ENCODE assay signal across 21 cellular contexts in the genomic region with DNA sequence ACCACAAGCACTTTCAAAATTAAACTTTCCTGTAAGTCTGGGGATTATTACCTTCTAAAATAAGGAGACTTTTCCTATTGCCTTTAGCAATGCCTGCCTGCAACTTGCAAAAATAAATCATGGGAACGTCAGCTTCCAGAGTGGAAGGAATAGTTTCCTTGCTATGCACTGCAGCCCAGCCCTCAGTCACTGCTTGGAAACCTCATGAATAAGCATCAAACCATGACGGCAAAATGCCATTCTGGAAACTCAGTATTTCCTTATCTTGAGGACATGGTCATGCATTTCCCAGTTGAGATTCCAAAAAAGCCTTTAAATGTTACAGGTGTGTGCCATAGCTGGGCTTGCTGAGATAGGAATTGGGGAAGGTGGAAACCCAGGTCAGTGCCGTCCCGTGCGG.
DNase-seq lines count a peak whose midpoint lies in the region; FAIRE-seq and TF ChIP-seq lines count a peak whose summit lies in the region.
"Had no signal": no experiment of that assay in that cellular context is flagged by ENCODE, and none has a peak within 500 bp of the region (broad histone marks: within the 10 kb centered on the region; RNA-seq: fewer than 3 reads in every experiment).

No MANE protein-coding gene starts in this region.

- peaks cover 21% of the 10 kb centered on the region for H3K4me1 ChIP-seq in astrocyte (ENCODE audit: insufficient read depth, low read length)
- H3K4me1 ChIP-seq: body of pancreas, esophagus muscularis mucosa, left lung, sigmoid colon had no signal

- FAIRE-seq in astrocyte (lab: Jason Lieb, UNC), result peak; percentile 84

- TF ChIP-seq CTCF in astrocyte (IDR thresholded peaks at IDR 0.05; ENCODE audit: insufficient read depth, low read depth, low read length), result no peak
- no peak for TF ChIP-seq CTCF in fibroblast of the aortic adventitia (IDR thresholded peaks at IDR 0.05; ENCODE audit: insufficient read depth, low read length)

- H2AFZ ChIP-seq in astrocyte (ENCODE audit: low read depth, low read length), result no peak overlapping the region

- H3K4me1 Mint-ChIP-seq in astrocyte (ENCODE audit: low read depth, unreplicated experiment), result peaks cover 17% of the 10 kb centered on the region

- H3K4me3 ChIP-seq in astrocyte (ENCODE audit: insufficient read depth, low read depth, low read length) (no peak overlapping the region), fibroblast of the aortic adventitia (ENCODE audit: low read depth, low read length) (no peak overlapping the region)
- H3K4me3 ChIP-seq: body of pancreas, esophagus muscularis mucosa, left lung, mucosa of descending colon, sigmoid colon had no signal

- H3K9me3 ChIP-seq in astrocyte (ENCODE audit: insufficient read depth, low read depth, low read length), result peaks cover 5% of the 10 kb centered on the region
- H3K9me3 ChIP-seq: body of pancreas had no signal

- H3K36me3 Mint-ChIP-seq in astrocyte (ENCODE audit: low read depth, unreplicated experiment), result peaks cover 10% of the 10 kb centered on the region

- no peak overlapping the region for H3K27ac ChIP-seq in astrocyte (ENCODE audit: low read depth, low read length)
- H3K27ac ChIP-seq: body of pancreas, esophagus muscularis mucosa, left lung, sigmoid colon had no signal

- DNase-seq in ELR (ENCODE audit: low read depth), result peak; percentile 48
- peak; percentile 87 for DNase-seq in astrocyte (ENCODE audit: low read depth)
- DNase-seq in fibroblast of the aortic adventitia (ENCODE audit: low read depth), result peak; percentile 88
- peak; percentile 94 for DNase-seq in renal cortical epithelial cell (ENCODE audit: low read depth)
- no peak for DNase-seq in NCI-H1105 (lab: John Stamatoyannopoulos, UW)
- no peak for DNase-seq in putamen (ENCODE audit: low spot score)
- no peak for DNase-seq in T-helper 2 cell
- DNase-seq: activated CD4-positive, alpha-beta T cell treated with anti-CD3 and anti-CD28 coated beads for 48 hours; activated naive CD4-positive, alpha-beta T cell treated with Interleukin-2 at 50 U/mL for 16 hours; C1 segment of cervical spinal cord; DMS 273 treated with DMSO at 0.1 percent for 48 hours; KG1; NCI-H1092; NCI-H748 treated with DMSO at 0.1 percent for 48 hours; nucleus accumbens; substantia nigra had no signal

- no peak overlapping the region for H3K27ac Mint-ChIP-seq in astrocyte (ENCODE audit: unreplicated experiment)

- H3K9ac ChIP-seq in astrocyte (ENCODE audit: low read length), result no peak overlapping the region

- H3K27me3 ChIP-seq in astrocyte (ENCODE audit: insufficient read depth, low read length), result no peaks in the 10 kb centered on the region
- H3K27me3 ChIP-seq: body of pancreas had no signal

- H3K9me3 Mint-ChIP-seq in astrocyte (ENCODE audit: unreplicated experiment), result peaks cover 32% of the 10 kb centered on the region

- no peaks in the 10 kb centered on the region for H4K20me1 ChIP-seq in astrocyte (ENCODE audit: insufficient read depth, low read length)

- no peaks in the 10 kb centered on the region for H3K79me2 ChIP-seq in astrocyte (ENCODE audit: insufficient read depth, low read length)

- H3K4me3 Mint-ChIP-seq in astrocyte (ENCODE audit: unreplicated experiment), result no peak overlapping the region

- H3K27me3 Mint-ChIP-seq in astrocyte (ENCODE audit: low read depth, unreplicated experiment), result peaks cover 24% of the 10 kb centered on the region

- no peaks in the 10 kb centered on the region for H3K36me3 ChIP-seq in astrocyte (ENCODE audit: insufficient read depth, low read length)
- H3K36me3 ChIP-seq: esophagus muscularis mucosa, left lung, sigmoid colon had no signal

- H3K4me2 ChIP-seq in astrocyte (ENCODE audit: low read length), result peak overlapping the region; percentile 57

Comparison
In these comparisons a context has a peak if more than half of its experiments do, and no peak if none do; other contexts are left out.
1. DNase-seq: peak in ELR (single experiment), astrocyte (single experiment), fibroblast of the aortic adventitia (single experiment) and renal cortical epithelial cell (single experiment); none in NCI-H1105 (single experiment), putamen (single experiment) and T-helper 2 cell (0 of 5).